27 cellular contexts compared by ENCODE assay signal in the genomic region with DNA sequence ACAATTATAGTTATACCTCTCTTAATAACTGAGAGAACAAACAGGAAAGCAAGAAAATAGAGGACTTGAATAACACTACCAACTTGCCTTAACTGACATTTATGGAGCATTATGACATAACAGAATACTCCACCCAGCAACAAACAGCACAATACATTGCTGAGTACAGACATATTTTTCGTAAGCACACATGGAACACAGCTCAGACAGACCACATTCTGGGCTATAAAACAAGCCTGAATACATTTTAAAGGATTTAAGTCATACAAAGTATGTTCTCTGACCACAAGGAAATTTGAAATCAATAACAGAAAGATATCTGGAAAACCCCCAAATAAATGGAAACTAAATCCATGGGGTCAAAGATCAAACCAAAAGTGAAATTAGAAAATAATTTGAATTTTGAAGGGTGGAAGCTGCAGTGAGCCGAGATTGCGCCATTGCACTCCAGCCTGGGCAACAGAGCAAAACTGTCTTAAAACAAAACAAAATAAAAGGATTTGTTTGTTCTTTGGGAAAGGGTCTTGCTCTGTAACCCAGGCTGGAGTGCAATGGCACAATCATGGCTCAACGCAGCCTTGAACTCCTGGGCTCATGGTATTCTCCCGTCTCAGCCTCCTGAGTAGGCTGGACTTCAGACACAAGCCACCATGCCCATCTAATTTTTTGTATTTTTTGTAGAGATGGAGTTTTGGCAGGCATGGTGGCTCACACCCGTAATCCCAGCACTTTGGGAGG. TPM values are rescaled to one million over a fixed set of nuclear protein-coding genes. Genes with fewer than 3 reads are reported as not detected.
DNase-seq lines count a peak whose midpoint lies in the region; ATAC-seq and TF ChIP-seq lines count a peak whose summit lies in the region.
"Had no signal": no experiment of that assay in that cellular context is flagged by ENCODE, and none has a peak within 500 bp of the region (broad histone marks: within the 10 kb centered on the region; RNA-seq: fewer than 3 reads in every experiment).

No MANE protein-coding gene starts in this region.

- H3K4me2 ChIP-seq in GM23248 (ENCODE audit: unreplicated experiment): no peak overlapping the region

- H3K36me3 ChIP-seq in GM23248 (ENCODE audit: low read depth) (no peaks in the 10 kb centered on the region), mucosa of descending colon (ENCODE audit: low read depth) (no peaks in the 10 kb centered on the region), BE2C (no peaks in the 10 kb centered on the region)
- H3K36me3 ChIP-seq: breast epithelium, colonic mucosa had no signal

- no peaks in the 10 kb centered on the region for H3K9me3 ChIP-seq in GM23248 (ENCODE audit: low read depth)
- H3K9me3 ChIP-seq in mucosa of descending colon: no peaks in the 10 kb centered on the region
- no peaks in the 10 kb centered on the region for H3K9me3 ChIP-seq in BE2C
- H3K9me3 ChIP-seq: breast epithelium, colonic mucosa, SJSA1, testis had no signal

- intact Hi-C loops in mucosa of descending colon (cut with DNase I, micrococcal nuclease): no loop called here
- intact Hi-C loops in left cardiac atrium (cut with DNase I): loop anchor here in 1 of 2 donors (10.0 kb wide), 1 partner anchor 49 kb away; no protein-coding TSS in a partner anchor

- 67 to 69% methylated on average over 6 of the region's 6 CpGs for WGBS in GM23248 (ENCODE audit: low coverage in 1 of 2, low lambda C conversion rate in 2 of 2, missing lambda C conversion rate in 2 of 2), 2 experiments

- no peaks in the 10 kb centered on the region for H4K20me1 ChIP-seq in GM23248 (ENCODE audit: insufficient read depth)

- H3K4me1 ChIP-seq in GM23248 (ENCODE audit: insufficient read depth): peaks cover 17% of the 10 kb centered on the region
- peaks cover 7% of the 10 kb centered on the region for H3K4me1 ChIP-seq in mucosa of descending colon (ENCODE audit: low read depth)
- H3K4me1 ChIP-seq in BE2C: peaks cover 6% of the 10 kb centered on the region
- H3K4me1 ChIP-seq: breast epithelium had no signal

- H3K27me3 ChIP-seq in GM23248 (replicated peaks; ENCODE audit: insufficient read depth): no peaks in the 10 kb centered on the region
- H3K27me3 ChIP-seq in BE2C: no peaks in the 10 kb centered on the region
- H3K27me3 ChIP-seq: breast epithelium, colonic mucosa, SJSA1, testis had no signal

- no peak overlapping the region for H3K27ac ChIP-seq in GM23248
- H3K27ac ChIP-seq: breast epithelium, colonic mucosa, SJSA1, testis had no signal

- H2AFZ ChIP-seq in GM23248: no peak overlapping the region

- DNase-seq in AG20443 (ENCODE audit: low spot score) (peak; percentile 17), GM23248 (peak; percentile 22), fibroblast of peridontal ligament (ENCODE audit: extremely low read depth) (peak; percentile 86), mucosa of descending colon (no peak), HPDE6-E6E7 (ENCODE audit: extremely low spot score) (no peak), left cardiac atrium (no peak), BE2C (no peak)
- DNase-seq in stimulated activated CD4-positive, alpha-beta T cell treated with anti-CD3 and anti-CD28 coated beads, Interleukin-4, amount 100 ng/mL, for 1 hour: no peak
- DNase-seq: activated naive CD4-positive, alpha-beta T cell treated with Interleukin-2 at 50 U/mL for 16 hours; activated T-cell treated with anti-CD3 and anti-CD28 coated beads, Interleukin-2, amount 50 U/mL, for 72 hours; amygdala; CD4-positive, CD25-positive, alpha-beta regulatory T cell; colonic mucosa; effector memory CD8-positive, alpha-beta T cell; HFFc6; KBM-7; kidney; mesendoderm; NCI-H2171; NCI-H526 treated with DMSO at 0.1 percent for 48 hours; nucleus accumbens; small intestine; testis had no signal

- TF ChIP-seq CTCF in mucosa of descending colon (IDR thresholded peaks at IDR 0.05) (no peak), BE2C (IDR thresholded peaks at IDR 0.05; ENCODE audit: low read depth, low read length) (no peak)

- H3K9me2 ChIP-seq in GM23248 (ENCODE audit: insufficient read depth): no peaks in the 10 kb centered on the region

- in situ Hi-C loops in GM23248 (cut with MboI): no loop called here

- peaks cover 94% of the 10 kb centered on the region for H3K79me2 ChIP-seq in GM23248 (ENCODE audit: insufficient read depth)

- H3K9ac ChIP-seq in GM23248: no peak overlapping the region

- H3K4me3 ChIP-seq in GM23248: no peak overlapping the region
- H3K4me3 ChIP-seq in mucosa of descending colon: no peak overlapping the region
- H3K4me3 ChIP-seq in BE2C (ENCODE audit: low read depth, low read length): no peak overlapping the region
- H3K4me3 ChIP-seq: breast epithelium, colonic mucosa, SJSA1, testis had no signal

- H3F3A ChIP-seq in GM23248 (ENCODE audit: insufficient read depth): peaks cover 7% of the 10 kb centered on the region; the same call in 1 of the 2 replicates

- peak; percentile 77 for ATAC-seq in mucosa of descending colon
- no peak for ATAC-seq in left cardiac atrium
- ATAC-seq: activated T-cell treated with anti-CD3 and anti-CD28 coated beads, Interleukin-2, amount 50 U/mL, for 72 hours; effector memory CD8-positive, alpha-beta T cell; esophagus mucosa; stimulated activated memory B cell treated with anti-CD40 and anti-IgM and Interleukin-4, amounts not matched to agents 10 μg/mL and 1 μg/mL and 100 μg/mL, for 72 hours had no signal

RNA-seq across cellular contexts. Expression of gene ZDHHC20, which starts 5.6 kb away (rescaled TPM):
- 65.3 and 82.6 TPM in 2 replicates for total RNA-seq in GM23248 (2014; rRNA removed; shearing (Covaris generic))
- 40.0 and 41.1 TPM in 2 replicates for polyA plus RNA-seq in GM23248 (2016; fragmentation: Nextera tagmentation; extraction: Ambion mirVana)
- 10 to 100 TPM; 55.2 to 77.4 (median 74.4) TPM for total RNA-seq in mucosa of descending colon
- total RNA-seq in left cardiac atrium: 10 to 100 TPM; 21.7 to 24.2 TPM
- 5.9 TPM for polyA plus RNA-seq in BE2C (2012; ENCODE audit: insufficient read depth, insufficient read length, low read depth)

Comparison
In these comparisons a context has a peak if more than half of its experiments do, and no peak if none do; other contexts are left out.
1. DNase-seq: peak in AG20443 (single experiment), GM23248 (single experiment) and fibroblast of peridontal ligament (single experiment); none in mucosa of descending colon (0 of 3), HPDE6-E6E7 (single experiment), stimulated activated CD4-positive, alpha-beta T cell treated with anti-CD3 and anti-CD28 coated beads, Interleukin-4, amount 100 ng/mL, for 1 hour (single experiment), left cardiac atrium (single experiment) and BE2C (single experiment).